ENCODE assay signal across 8 cellular contexts in genomic region chr6:7052441-7052936, GRCh38. TPM values are rescaled to one million over a fixed set of nuclear protein-coding genes. Genes with fewer than 3 reads are reported as not detected.
DNase-seq lines count a peak whose midpoint lies in the region; TF ChIP-seq lines count a peak whose summit lies in the region.

No MANE protein-coding gene starts in this region.

- H3K27me3 ChIP-seq in Loucy (ENCODE audit: insufficient read depth, low read length, poor library complexity, severe bottlenecking) (no peaks in the 10 kb centered on the region), adipocyte (replicated peaks; ENCODE audit: control insufficient read depth, insufficient read depth, low read length) (no peaks in the 10 kb centered on the region), right atrium auricular region (no peaks in the 10 kb centered on the region), ovary (no peaks in the 10 kb centered on the region)

- TF ChIP-seq EP300 in ovary (IDR thresholded peaks at IDR 0.05): no peak

- H3K9me2 ChIP-seq in Loucy (replicated peaks; ENCODE audit: low read depth, low read length): no peaks in the 10 kb centered on the region

- DNase-seq in GM10266 (ENCODE audit: extremely low spot score) (peak; percentile 35), adipocyte (ENCODE audit: low read depth) (peak; percentile 40), right atrium auricular region (ENCODE audit: low spot score) (no peak), ovary (peak; percentile 79 to 88 (median 79)), GM19238 (ENCODE audit: insufficient read length, low spot score) (no peak), cerebellum (ENCODE audit: low spot score) (no peak)
- no peak for DNase-seq in activated effector memory CD4-positive, alpha-beta T cell treated with Interleukin-2 at 50 U/mL for 16 hours

- 1% methylated on average over 27 to 29 of the region's 29 CpGs for WGBS in ovary, 3 donors

- peak overlapping the region; percentile 30; the same call in 1 of the 2 replicates for H2AFZ ChIP-seq in Loucy (ENCODE audit: low read length)

- H3K4me3 ChIP-seq in Loucy (ENCODE audit: low read length, poor library complexity, severe bottlenecking) (peak overlapping the region; percentile 82), adipocyte (ENCODE audit: low read length) (peak overlapping the region; percentile 2), right atrium auricular region (peak overlapping the region; percentile 49 to 68), ovary (peak overlapping the region; percentile 37)

- no peaks in the 10 kb centered on the region for H3K36me3 ChIP-seq in Loucy (ENCODE audit: insufficient read depth, low read length)
- H3K36me3 ChIP-seq in adipocyte (ENCODE audit: control insufficient read depth, insufficient read depth, low read length, severe bottlenecking): no peaks in the 10 kb centered on the region
- no peaks in the 10 kb centered on the region for H3K36me3 ChIP-seq in right atrium auricular region
- H3K36me3 ChIP-seq in ovary: no peaks in the 10 kb centered on the region

- peak overlapping the region; percentile 72 for H3K9ac ChIP-seq in Loucy (ENCODE audit: low read depth, low read length, poor library complexity, severe bottlenecking)
- no peak overlapping the region for H3K9ac ChIP-seq in adipocyte (ENCODE audit: low read length)

- H3K79me2 ChIP-seq in Loucy (ENCODE audit: insufficient read depth, low read length): no peaks in the 10 kb centered on the region

- H3K9me3 ChIP-seq in Loucy (ENCODE audit: insufficient read depth, low read depth, low read length) (no peaks in the 10 kb centered on the region), adipocyte (ENCODE audit: control insufficient read depth, low read length) (no peaks in the 10 kb centered on the region), right atrium auricular region (no peaks in the 10 kb centered on the region), ovary (no peaks in the 10 kb centered on the region)

- no peaks in the 10 kb centered on the region for H4K20me1 ChIP-seq in Loucy (ENCODE audit: insufficient read depth, low read length, poor library complexity, severe bottlenecking)

- intact Hi-C loops in ovary (cut with DNase I): no loop called here

- H3K27ac ChIP-seq in right atrium auricular region (peak overlapping the region; percentile 67 to 81), ovary (peak overlapping the region; percentile 9 to 63)

- TF ChIP-seq POLR2A in ovary (IDR thresholded peaks at IDR 0.05): no peak

- TF ChIP-seq CTCF in GM10266 (IDR thresholded peaks at IDR 0.05; ENCODE audit: control insufficient read depth, insufficient read depth, low read depth, missing control alignments) (no peak), Loucy (conservative IDR thresholded peaks at IDR 0.05; ENCODE audit: low read length) (no peak), right atrium auricular region (IDR thresholded peaks at IDR 0.05) (no peak), ovary (IDR thresholded peaks at IDR 0.05) (no peak)

- peak overlapping the region; percentile 75 for H3K4me2 ChIP-seq in Loucy (ENCODE audit: low read depth, low read length, poor library complexity, severe bottlenecking)

- no peaks in the 10 kb centered on the region; the same call in 1 of the 2 replicates for H3F3A ChIP-seq in Loucy (ENCODE audit: low read depth)

- H3K4me1 ChIP-seq in Loucy (ENCODE audit: insufficient read depth, low read length, poor library complexity, severe bottlenecking) (peaks cover 24% of the 10 kb centered on the region), adipocyte (ENCODE audit: control insufficient read depth, insufficient read depth, low read length) (peaks cover 4% of the 10 kb centered on the region), right atrium auricular region (peaks cover 0 to 26% of the 10 kb centered on the region in 2 donors), ovary (ENCODE audit: insufficient read depth) (peaks cover 3% of the 10 kb centered on the region)

RNA-seq across cellular contexts. Expression of gene RREB1, which starts 55.3 kb away (rescaled TPM):
- 10 to 100 TPM; 25.5 to 30.3 TPM for total RNA-seq in right atrium auricular region
- 10 to 100 TPM; 21.1 to 64.4 (median 53.3) TPM for total RNA-seq in ovary
- polyA plus RNA-seq in ovary: 10 to 100 TPM in 1 of 2 donors, 1 to 10 TPM in 1; 7.3 to 15.1 TPM
- 7.6 TPM for total RNA-seq in cerebellum

Comparison
In these comparisons a context has a peak if more than half of its experiments do, and no peak if none do; other contexts are left out.
1. DNase-seq: peak in GM10266 (single experiment), adipocyte (single experiment) and ovary (5 of 5); none in right atrium auricular region (single experiment), GM19238 (single experiment), cerebellum (single experiment) and activated effector memory CD4-positive, alpha-beta T cell treated with Interleukin-2 at 50 U/mL for 16 hours (single experiment).
2. H3K4me3 ChIP-seq: peak in every context shown above with its lines; median percentile 82 in Loucy; 58 in right atrium auricular region; 37 in ovary; 2 in adipocyte.